In genomic region chr4:152100378-152101201, GRCh38 we compare ENCODE assay signal across 10 cellular contexts.
A peak's percentile ranks its signal among the peaks of the same experiment; 100 is the strongest.
DNase-seq lines count a peak whose midpoint lies in the region; ATAC-seq and TF ChIP-seq lines count a peak whose summit lies in the region.
"Had no signal": no experiment of that assay in that cellular context is flagged by ENCODE, and none has a peak within 500 bp of the region (broad histone marks: within the 10 kb centered on the region; RNA-seq: fewer than 3 reads in every experiment).

No MANE protein-coding gene starts in this region.

- H3K4me1 Mint-ChIP-seq in progenitor cell of endocrine pancreas (ENCODE audit: low read depth) = peaks cover 22% of the 10 kb centered on the region

- no peaks in the 10 kb centered on the region for H3K9me3 ChIP-seq in heart left ventricle

- no peaks in the 10 kb centered on the region for H3K27me3 ChIP-seq in heart left ventricle

- intact Hi-C loops in heart left ventricle (cut with DNase I) (loop anchor here in 1 of 10 donors (10.0 kb wide), 2 partner anchors 244 to 274 kb away; no protein-coding TSS in a partner anchor), Right ventricle myocardium inferior (cut with DNase I) (no loop called here)

- H3K4me1 ChIP-seq in heart left ventricle = peaks cover 0 to 53% (median 9%) of the 10 kb centered on the region in 12 donors

- DNase-seq in heart left ventricle = no peak
- no peak for DNase-seq in Right ventricle myocardium inferior (ENCODE audit: missing footprints)
- DNase-seq in activated CD4-positive, alpha-beta T cell treated with anti-CD3 and anti-CD28 coated beads, Interleukin-2, amount 50 U/mL, for 24 hours (ENCODE audit: low read depth in 1 of 2, low spot score in 1 of 2) = peak; percentile 44 to 72
- peak; percentile 79 for DNase-seq in epithelial cell of esophagus (ENCODE audit: low read depth)
- peak; percentile 50 to 66 (median 66) for DNase-seq in stimulated activated CD4-positive, alpha-beta T cell treated with anti-CD3 and anti-CD28 coated beads, TNF-alpha, amount 100 ng/mL, for 24 hours (ENCODE audit: low read depth in 3 of 3)
- DNase-seq in progenitor cell of endocrine pancreas (ENCODE audit: low spot score, unreplicated experiment) = no peak
- DNase-seq in NCI-H187 (lab: John Stamatoyannopoulos, UW) = no peak
- no peak for DNase-seq in DMS53 treated with DMSO at 0.1 percent for 48 hours (lab: John Stamatoyannopoulos, UW; ENCODE audit: unreplicated experiment)

- H3K27ac Mint-ChIP-seq in progenitor cell of endocrine pancreas = no peak overlapping the region
- H3K27ac Mint-ChIP-seq: nephron had no signal

- no peak for TF ChIP-seq POLR2A in heart left ventricle (IDR thresholded peaks at IDR 0.05)

- ATAC-seq in heart left ventricle (peak in 3 of 4 donors; percentile 41 to 69 (median 46)), Right ventricle myocardium inferior (no peak)

- WGBS in heart left ventricle, 4 donors = 61 to 76% (median 71%) methylated on average over 6 of the region's 6 CpGs

- H3K36me3 ChIP-seq in heart left ventricle = no peaks in the 10 kb centered on the region

- H3K9me3 Mint-ChIP-seq in progenitor cell of endocrine pancreas (ENCODE audit: low read depth) = no peaks in the 10 kb centered on the region
- H3K9me3 Mint-ChIP-seq: nephron had no signal

- H3K36me3 Mint-ChIP-seq in progenitor cell of endocrine pancreas (ENCODE audit: insufficient read depth) = no peaks in the 10 kb centered on the region

- H3K27me3 Mint-ChIP-seq in progenitor cell of endocrine pancreas = peaks cover 3% of the 10 kb centered on the region

- TF ChIP-seq CTCF in heart left ventricle (IDR thresholded peaks at IDR 0.05) (no peak), epithelial cell of esophagus (IDR thresholded peaks at IDR 0.05; ENCODE audit: insufficient read depth, low read depth, low read length, missing control alignments) (no peak), progenitor cell of endocrine pancreas (IDR thresholded peaks at IDR 0.05; ENCODE audit: unreplicated experiment) (no peak)

- H3K4me3 ChIP-seq in heart left ventricle = peak overlapping the region in 1 of 12 donors; percentile 27
- no peak overlapping the region for H3K4me3 ChIP-seq in epithelial cell of esophagus (ENCODE audit: low read length)
- H3K4me3 ChIP-seq: SK-N-MC had no signal

- H3K27ac ChIP-seq in heart left ventricle = peak overlapping the region in 6 of 12 donors; percentile 1 to 89 (median 21)
- H3K27ac ChIP-seq: SK-N-MC had no signal

- no peak overlapping the region for H3K4me3 Mint-ChIP-seq in progenitor cell of endocrine pancreas (ENCODE audit: low read depth)
- H3K4me3 Mint-ChIP-seq: nephron had no signal

Comparison
In these comparisons a context has a peak if more than half of its experiments do, and no peak if none do; other contexts are left out.
1. DNase-seq: peak in activated CD4-positive, alpha-beta T cell treated with anti-CD3 and anti-CD28 coated beads, Interleukin-2, amount 50 U/mL, for 24 hours (2 of 2), epithelial cell of esophagus (single experiment) and stimulated activated CD4-positive, alpha-beta T cell treated with anti-CD3 and anti-CD28 coated beads, TNF-alpha, amount 100 ng/mL, for 24 hours (3 of 3); none in heart left ventricle (0 of 5), Right ventricle myocardium inferior (single experiment), progenitor cell of endocrine pancreas (single experiment), NCI-H187 (0 of 2) and DMS53 treated with DMSO at 0.1 percent for 48 hours (single experiment).